27 cellular contexts compared by ENCODE assay signal in the genomic region with DNA sequence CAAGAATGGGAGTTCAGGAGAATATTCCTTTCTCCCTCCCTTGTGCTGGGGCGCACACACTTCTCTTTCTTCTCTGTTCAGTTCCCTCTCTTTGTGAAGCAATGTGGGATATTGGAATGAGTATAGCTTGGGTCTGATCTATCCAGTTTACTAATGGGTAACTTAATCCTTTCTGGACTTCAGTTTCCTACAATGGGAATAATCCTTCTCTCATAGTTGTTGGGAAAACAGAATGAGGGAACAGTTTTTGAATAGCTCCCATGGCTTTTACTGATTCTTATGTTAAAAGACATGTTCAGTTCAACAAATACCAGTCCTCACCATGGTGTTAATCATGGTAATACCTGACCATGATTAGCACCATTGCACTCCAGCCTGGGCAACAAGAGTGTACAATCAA.
"Had no signal": no experiment of that assay in that cellular context is flagged by ENCODE, and none has a peak within 500 bp of the region (broad histone marks: within the 10 kb centered on the region; RNA-seq: fewer than 3 reads in every experiment).

No MANE protein-coding gene starts in this region.

- H2AFZ ChIP-seq: hepatocyte had no signal

- H3K4me1 Mint-ChIP-seq: endodermal cell had no signal

- H3K79me2 ChIP-seq: hepatocyte had no signal

- H3K9me3 ChIP-seq: adrenal gland, body of pancreas, gastrocnemius medialis had no signal

- H3K4me3 Mint-ChIP-seq: activated CD4-positive, alpha-beta memory T cell treated with anti-CD3 and anti-CD28 coated beads, Interleukin-2, amount 10 ng/mL, durations not matched to agents 7 days and 5 days; activated naive CD4-positive, alpha-beta T cell treated with anti-CD3 and anti-CD28 coated beads, Interleukin-2, amount 10 ng/mL, durations not matched to agents 7 days and 5 days; activated T-cell treated with anti-CD3 and anti-CD28 coated beads, Interleukin-2, amount 50 U/mL, for 24 hours; activated T-cell treated with anti-CD3 and anti-CD28 coated beads, Interleukin-2, amount 50 U/mL, for 72 hours; endodermal cell had no signal

- H3K4me1 ChIP-seq: body of pancreas, foreskin keratinocyte had no signal

- H3K27me3 Mint-ChIP-seq: activated CD4-positive, alpha-beta memory T cell treated with anti-CD3 and anti-CD28 coated beads, Interleukin-2, amount 10 ng/mL, durations not matched to agents 7 days and 5 days; activated naive CD4-positive, alpha-beta T cell treated with anti-CD3 and anti-CD28 coated beads, Interleukin-2, amount 10 ng/mL, durations not matched to agents 7 days and 5 days; activated T-cell treated with anti-CD3 and anti-CD28 coated beads, Interleukin-2, amount 50 U/mL, for 24 hours had no signal

- DNase-seq: activated CD4-positive, alpha-beta memory T cell treated with anti-CD3 and anti-CD28 coated beads, Interleukin-2, amount 10 ng/mL, durations not matched to agents 7 days and 5 days; activated CD4-positive, alpha-beta T cell treated with anti-CD3 and anti-CD28 coated beads for 48 hours; activated CD4-positive, alpha-beta T cell treated with anti-CD3 and anti-CD28 coated beads, Interleukin-2, amount 50 U/mL, for 4 hours; activated CD4-positive, CD25-positive, alpha-beta regulatory T cell; activated CD4-positive, CD25-positive, alpha-beta regulatory T cell treated with anti-CD3 and anti-CD28 coated beads, Interleukin-2, amount 50 U/mL, for 72 hours; activated CD8-positive, alpha-beta memory T cell treated with anti-CD3 and anti-CD28 coated beads, Interleukin-2, amount 50 U/mL, for 48 hours; activated gamma-delta T cell; activated naive CD4-positive, alpha-beta T cell; activated naive CD4-positive, alpha-beta T cell treated with anti-CD3 and anti-CD28 coated beads, Interleukin-2, amount 10 ng/mL, durations not matched to agents 7 days and 5 days; activated T-cell treated with anti-CD3 and anti-CD28 coated beads for 4 hours; activated T-cell treated with anti-CD3 and anti-CD28 coated beads, Interleukin-2, amount 50 U/mL, for 24 hours; activated T-cell treated with anti-CD3 and anti-CD28 coated beads, Interleukin-2, amount 50 U/mL, for 72 hours; adrenal gland; amygdala; aorta; body of pancreas; caudate nucleus; dorsolateral prefrontal cortex; effector memory CD4-positive, alpha-beta T cell; endodermal cell; foreskin keratinocyte; gastrocnemius medialis; glutamatergic neuron; heart right ventricle; T-helper 2 cell had no signal

- H3K27ac Mint-ChIP-seq: activated naive CD4-positive, alpha-beta T cell treated with anti-CD3 and anti-CD28 coated beads, Interleukin-2, amount 10 ng/mL, durations not matched to agents 7 days and 5 days; activated naive CD4-positive, alpha-beta T cell treated with anti-CD3 and anti-CD28 coated beads, Interleukin-2, amount 50 U/mL, for 72 hours; activated T-cell treated with anti-CD3 and anti-CD28 coated beads, Interleukin-2, amount 50 U/mL, for 24 hours; activated T-cell treated with anti-CD3 and anti-CD28 coated beads, Interleukin-2, amount 50 U/mL, for 72 hours; endodermal cell had no signal

- H3K4me3 ChIP-seq: adrenal gland, body of pancreas, dorsolateral prefrontal cortex, gastrocnemius medialis, heart right ventricle, hepatocyte had no signal

- H3K27ac ChIP-seq: adrenal gland, body of pancreas, dorsolateral prefrontal cortex, foreskin keratinocyte, gastrocnemius medialis, heart right ventricle, hepatocyte had no signal

- H3K4me2 ChIP-seq: hepatocyte had no signal

- H3K27me3 ChIP-seq: body of pancreas, foreskin keratinocyte, gastrocnemius medialis, heart right ventricle, hepatocyte had no signal

- ATAC-seq: activated naive CD4-positive, alpha-beta T cell treated with anti-CD3 and anti-CD28 coated beads, Interleukin-2, amount 50 U/mL, for 72 hours; activated T-cell treated with anti-CD3 and anti-CD28 coated beads, Interleukin-2, amount 50 U/mL, for 72 hours; body of pancreas; foreskin keratinocyte; gastrocnemius medialis; heart right ventricle had no signal

- H3K9me3 Mint-ChIP-seq: endodermal cell had no signal

- H3K36me3 ChIP-seq: adrenal gland, gastrocnemius medialis, heart right ventricle had no signal
